ENCODE assay signal across 19 cellular contexts in genomic region chr19:30076751-30077670, GRCh38.
DNase-seq lines count a peak whose midpoint lies in the region; ATAC-seq, FAIRE-seq and TF ChIP-seq lines count a peak whose summit lies in the region.
"Had no signal": no experiment of that assay in that cellular context is flagged by ENCODE, and none has a peak within 500 bp of the region (broad histone marks: within the 10 kb centered on the region; RNA-seq: fewer than 3 reads in every experiment).

No MANE protein-coding gene starts in this region.

- FAIRE-seq in K562 (lab: Jason Lieb, UNC), result no peak
- FAIRE-seq: H54, HTR-8/SVneo had no signal

- H3K27me3 ChIP-seq in K562 (ENCODE audit: control insufficient read depth in 2 of 2, insufficient read depth in 2 of 2, low read length in 2 of 2), result peaks cover 14 to 62% of the 10 kb centered on the region in 2 experiments
- H3K27me3 ChIP-seq in osteoblast (ENCODE audit: insufficient read depth, low read length), result no peaks in the 10 kb centered on the region
- H3K27me3 ChIP-seq in WERI-Rb-1 (ENCODE audit: insufficient read depth, low read depth, severe bottlenecking), result no peaks in the 10 kb centered on the region

- TF ChIP-seq EP300 in K562 (IDR thresholded peaks at IDR 0.05; ENCODE audit: low read length), result no peak

- no peak overlapping the region for H3K27ac Mint-ChIP-seq in stimulated activated naive CD8-positive, alpha-beta T cell treated with anti-CD3 and anti-CD28 coated beads, Interleukin-15, amount 100 ng/mL, for 72 hours
- H3K27ac Mint-ChIP-seq: B cell; CD4-positive, alpha-beta memory T cell had no signal

- peaks cover 37% of the 10 kb centered on the region for H3K27me3 Mint-ChIP-seq in stimulated activated naive CD8-positive, alpha-beta T cell treated with anti-CD3 and anti-CD28 coated beads, Interleukin-15, amount 100 ng/mL, for 72 hours

- in situ Hi-C loops in K562 (cut with MboI), result no loop called here

- no peak for TF ChIP-seq POLR2A in K562 (conservative IDR thresholded peaks at IDR 0.05)

- WGBS in K562 (ENCODE audit: insufficient coverage, low coverage, missing lambda C conversion rate), result 1% methylated on average over 14 of the region's 14 CpGs

- H3K9me3 ChIP-seq in K562 (replicated peaks; ENCODE audit: control insufficient read depth, insufficient read depth, low read depth, low read length) (no peaks in the 10 kb centered on the region), osteoblast (ENCODE audit: low read depth, low read length) (no peaks in the 10 kb centered on the region), WERI-Rb-1 (ENCODE audit: severe bottlenecking) (no peaks in the 10 kb centered on the region)
- H3K9me3 ChIP-seq: SJSA1 had no signal

- BruUV-seq in K562 (replicated peaks; lab: Mats Ljungman, UMichigan), result no TSS peak

- no peaks in the 10 kb centered on the region for H3K9me3 Mint-ChIP-seq in stimulated activated naive CD8-positive, alpha-beta T cell treated with anti-CD3 and anti-CD28 coated beads, Interleukin-15, amount 100 ng/mL, for 72 hours

- H3K27ac ChIP-seq in K562 (ENCODE audit: extremely low read depth, low read depth, low read length) (no peak overlapping the region), osteoblast (ENCODE audit: low read depth, low read length) (no peak overlapping the region), WERI-Rb-1 (no peak overlapping the region)
- H3K27ac ChIP-seq: RWPE1, SJSA1 had no signal

- H3K4me2 ChIP-seq in K562 (ENCODE audit: insufficient read depth, low read length) (no peak overlapping the region), osteoblast (ENCODE audit: insufficient read depth, low read length) (no peak overlapping the region)

- TF ChIP-seq RAD21 in K562 (CRISPR knock-in tag; conservative IDR thresholded peaks at IDR 0.05 in 1 of 2, IDR thresholded peaks at IDR 0.05 in 1 of 2), result no peak

- H3K36me3 ChIP-seq in K562 (ENCODE audit: control insufficient read depth, insufficient read depth, low read length) (no peaks in the 10 kb centered on the region), osteoblast (ENCODE audit: insufficient read depth, low read length) (no peaks in the 10 kb centered on the region), WERI-Rb-1 (no peaks in the 10 kb centered on the region)
- H3K36me3 ChIP-seq: SJSA1 had no signal

- no peaks in the 10 kb centered on the region for H3K9me1 ChIP-seq in K562 (ENCODE audit: control insufficient read depth, insufficient read depth, low read length)

- no peaks in the 10 kb centered on the region for H3K4me1 Mint-ChIP-seq in stimulated activated naive CD8-positive, alpha-beta T cell treated with anti-CD3 and anti-CD28 coated beads, Interleukin-15, amount 100 ng/mL, for 72 hours
- H3K4me1 Mint-ChIP-seq: B cell; CD4-positive, alpha-beta memory T cell had no signal

- POLR2A ChIA-PET in K562 (lab: Yijun Ruan, JAX), result interaction anchor here (0.5 kb wide), 1 partner anchor 545 kb away, joined by 5 read pairs; no protein-coding TSS in a partner anchor

- no peaks in the 10 kb centered on the region for H3K79me2 ChIP-seq in K562 (ENCODE audit: control insufficient read depth, insufficient read depth, low read length)
- no peaks in the 10 kb centered on the region for H3K79me2 ChIP-seq in osteoblast (ENCODE audit: insufficient read depth, low read length)

- DNase-seq in stimulated activated naive CD8-positive, alpha-beta T cell treated with anti-CD3 and anti-CD28 coated beads, Interleukin-15, amount 100 ng/mL, for 72 hours, result no peak
- no peak for DNase-seq in stimulated activated naive CD8-positive, alpha-beta T cell treated with anti-CD3 and anti-CD28 coated beads, Interleukin-15, Interleukin-2, amounts not matched to agents 100 U/mL and 50 U/mL, for 24 hours
- DNase-seq in K562 (ENCODE audit: extremely low read depth in 1 of 4, low spot score in 3 of 4), result no peak
- peak; percentile 64 for DNase-seq in osteoblast (ENCODE audit: insufficient read length, low spot score, missing footprints)
- DNase-seq in WERI-Rb-1, result no peak
- no peak for DNase-seq in activated naive CD4-positive, alpha-beta T cell (lab: John Stamatoyannopoulos, UW)
- DNase-seq: CD4-positive, alpha-beta memory T cell; DND-41; KBM-7; NCI-H1048; NCI-H146; NCI-H2081 treated with DMSO at 0.1 percent for 48 hours; NCI-H226 had no signal

- ATAC-seq in stimulated activated naive CD8-positive, alpha-beta T cell treated with anti-CD3 and anti-CD28 coated beads, Interleukin-15, amount 100 ng/mL, for 72 hours, result peak; percentile 20
- ATAC-seq in stimulated activated naive CD8-positive, alpha-beta T cell treated with anti-CD3 and anti-CD28 coated beads, Interleukin-15, Interleukin-2, amounts not matched to agents 100 U/mL and 50 U/mL, for 24 hours, result no peak
- ATAC-seq in K562, result peak; percentile 38; the same call in 2 of the 3 replicates
- ATAC-seq in HG02623 (IDR thresholded peaks at IDR 0.05; ENCODE audit: unreplicated experiment), result no peak

- TF ChIP-seq CTCF in K562 (IDR thresholded peaks at IDR 0.05 in 2 of 3, conservative IDR thresholded peaks at IDR 0.05 in 1 of 3; ENCODE audit: insufficient read depth in 2 of 3, low read depth in 1 of 3, low read length in 3 of 3) (no peak), osteoblast (IDR thresholded peaks at IDR 0.05; ENCODE audit: extremely low read depth, low read depth, low read length) (no peak), WERI-Rb-1 (IDR thresholded peaks at IDR 0.05; ENCODE audit: low read depth, low read length) (no peak)

- no peak overlapping the region for H2AFZ ChIP-seq in K562 (ENCODE audit: low read depth, low read length)
- no peak overlapping the region for H2AFZ ChIP-seq in osteoblast (ENCODE audit: low read length)

- H4K20me1 ChIP-seq in K562 (replicated peaks; ENCODE audit: control insufficient read depth, insufficient read depth, low read length), result peaks cover 2% of the 10 kb centered on the region; the same call in 1 of the 2 replicates
- no peaks in the 10 kb centered on the region for H4K20me1 ChIP-seq in osteoblast (ENCODE audit: insufficient read depth, low read length)

- intact Hi-C loops in K562 (cut with micrococcal nuclease), result no loop called here

- H3K9ac ChIP-seq in K562 (ENCODE audit: insufficient read depth in 1 of 2, low read depth in 2 of 2, low read length in 2 of 2), result no peak overlapping the region

- H3K4me3 ChIP-seq in K562 (no peak overlapping the region), osteoblast (ENCODE audit: insufficient read depth, low read length) (no peak overlapping the region), WERI-Rb-1 (ENCODE audit: low read depth, low read length) (no peak overlapping the region)
- H3K4me3 ChIP-seq: SJSA1 had no signal

- H3K4me3 Mint-ChIP-seq in stimulated activated naive CD8-positive, alpha-beta T cell treated with anti-CD3 and anti-CD28 coated beads, Interleukin-15, amount 100 ng/mL, for 72 hours, result no peak overlapping the region
- H3K4me3 Mint-ChIP-seq: B cell; CD4-positive, alpha-beta memory T cell had no signal

- CTCF ChIA-PET in K562 (lab: Yijun Ruan, JAX; ENCODE audit: low intra/inter-chr PET ratio), result no interaction called here

- H3K4me1 ChIP-seq in K562 (replicated peaks in 1 of 2; ENCODE audit: control insufficient read depth in 2 of 2, insufficient read depth in 2 of 2, low read length in 2 of 2) (no peaks in the 10 kb centered on the region), osteoblast (ENCODE audit: insufficient read depth, low read length) (no peaks in the 10 kb centered on the region)
- H3K4me1 ChIP-seq: SJSA1 had no signal

TF ChIP-seq in K562, 482 proteins besides CTCF, POLR2A, EP300 and RAD21 (continues in another document):
- TF ChIP-seq ZNF347 (CRISPR knock-in tag; IDR thresholded peaks at IDR 0.05; ENCODE audit: low read depth) (no peak), ZNF274 (IDR thresholded peaks at IDR 0.05; ENCODE audit: borderline replicate concordance, low read depth, low read length) (no peak), ZNF12 (CRISPR knock-in tag; IDR thresholded peaks at IDR 0.05) (no peak), SMARCA4 (IDR thresholded peaks at IDR 0.05) (no peak), BACH1 (tag; IDR thresholded peaks at IDR 0.05) (no peak), ARNT (IDR thresholded peaks at IDR 0.05) (no peak)

Comparison
In these comparisons a context has a peak if more than half of its experiments do, and no peak if none do; other contexts are left out.
1. ATAC-seq: peak in stimulated activated naive CD8-positive, alpha-beta T cell treated with anti-CD3 and anti-CD28 coated beads, Interleukin-15, amount 100 ng/mL, for 72 hours (single experiment) and K562 (single experiment); none in stimulated activated naive CD8-positive, alpha-beta T cell treated with anti-CD3 and anti-CD28 coated beads, Interleukin-15, Interleukin-2, amounts not matched to agents 100 U/mL and 50 U/mL, for 24 hours (single experiment) and HG02623 (single experiment).